ENCODE assay signal across 1 cellular context in the genomic region with DNA sequence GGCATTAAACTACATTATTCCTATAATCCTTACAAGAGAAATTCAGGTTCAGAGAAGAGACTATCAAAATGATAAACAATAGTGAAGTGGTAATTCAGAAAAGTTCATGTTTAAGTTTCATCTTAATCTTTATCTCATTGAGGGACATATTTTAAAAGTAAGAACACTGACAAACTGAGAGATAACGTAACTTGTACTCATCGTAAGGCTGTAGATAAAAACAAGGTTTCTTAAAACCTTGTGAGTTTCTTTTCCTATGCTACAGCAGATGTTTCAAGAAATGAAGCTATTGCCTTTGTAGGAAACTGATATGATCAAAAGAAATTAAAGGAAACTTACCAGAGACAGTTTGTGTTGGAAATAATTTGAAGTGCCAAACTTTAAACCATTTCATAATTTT.
TF ChIP-seq lines count a peak whose summit lies in the region.

No MANE protein-coding gene starts in this region.

TF ChIP-seq in neural cell, 6 proteins besides CTCF, POLR2A, EP300 and RAD21 (continued from another document):
- TF ChIP-seq, protein P1, sequence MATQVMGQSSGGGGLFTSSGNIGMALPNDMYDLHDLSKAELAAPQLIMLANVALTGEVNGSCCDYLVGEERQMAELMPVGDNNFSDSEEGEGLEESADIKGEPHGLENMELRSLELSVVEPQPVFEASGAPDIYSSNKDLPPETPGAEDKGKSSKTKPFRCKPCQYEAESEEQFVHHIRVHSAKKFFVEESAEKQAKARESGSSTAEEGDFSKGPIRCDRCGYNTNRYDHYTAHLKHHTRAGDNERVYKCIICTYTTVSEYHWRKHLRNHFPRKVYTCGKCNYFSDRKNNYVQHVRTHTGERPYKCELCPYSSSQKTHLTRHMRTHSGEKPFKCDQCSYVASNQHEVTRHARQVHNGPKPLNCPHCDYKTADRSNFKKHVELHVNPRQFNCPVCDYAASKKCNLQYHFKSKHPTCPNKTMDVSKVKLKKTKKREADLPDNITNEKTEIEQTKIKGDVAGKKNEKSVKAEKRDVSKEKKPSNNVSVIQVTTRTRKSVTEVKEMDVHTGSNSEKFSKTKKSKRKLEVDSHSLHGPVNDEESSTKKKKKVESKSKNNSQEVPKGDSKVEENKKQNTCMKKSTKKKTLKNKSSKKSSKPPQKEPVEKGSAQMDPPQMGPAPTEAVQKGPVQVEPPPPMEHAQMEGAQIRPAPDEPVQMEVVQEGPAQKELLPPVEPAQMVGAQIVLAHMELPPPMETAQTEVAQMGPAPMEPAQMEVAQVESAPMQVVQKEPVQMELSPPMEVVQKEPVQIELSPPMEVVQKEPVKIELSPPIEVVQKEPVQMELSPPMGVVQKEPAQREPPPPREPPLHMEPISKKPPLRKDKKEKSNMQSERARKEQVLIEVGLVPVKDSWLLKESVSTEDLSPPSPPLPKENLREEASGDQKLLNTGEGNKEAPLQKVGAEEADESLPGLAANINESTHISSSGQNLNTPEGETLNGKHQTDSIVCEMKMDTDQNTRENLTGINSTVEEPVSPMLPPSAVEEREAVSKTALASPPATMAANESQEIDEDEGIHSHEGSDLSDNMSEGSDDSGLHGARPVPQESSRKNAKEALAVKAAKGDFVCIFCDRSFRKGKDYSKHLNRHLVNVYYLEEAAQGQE (IDR thresholded peaks at IDR 0.05; ENCODE audit: borderline replicate concordance), result no peak
- no peak for TF ChIP-seq POLR2AphosphoS5 (IDR thresholded peaks at IDR 0.05)
- no peak for TF ChIP-seq MXI1 (conservative IDR thresholded peaks at IDR 0.05; ENCODE audit: poor library complexity, severe bottlenecking)
